ENCODE assay signal across 20 cellular contexts in genomic region chr7:121913947-121914346, GRCh38. TPM values are rescaled to one million over a fixed set of nuclear protein-coding genes. Genes with fewer than 3 reads are reported as not detected.
"Had no signal": no experiment of that assay in that cellular context is flagged by ENCODE, and none has a peak within 500 bp of the region (broad histone marks: within the 10 kb centered on the region; RNA-seq: fewer than 3 reads in every experiment).

No MANE protein-coding gene starts in this region.

- H3K36me3 ChIP-seq: breast epithelium had no signal

- DNase-seq: activated CD4-positive, CD25-positive, alpha-beta regulatory T cell treated with anti-CD3 and anti-CD28 coated beads, Interleukin-2, amount 50 U/mL, for 72 hours; activated naive CD4-positive, alpha-beta T cell; activated naive CD8-positive, alpha-beta T cell treated with anti-CD3 and anti-CD28 coated beads, Interleukin-2, amount 10 ng/mL, durations not matched to agents 7 days and 5 days; anterior cingulate cortex; dermis blood vessel endothelial cell; effector memory CD8-positive, alpha-beta T cell; foreskin melanocyte; kidney glomerular epithelial cell; left ventricle myocardium superior; mesenchymal stem cell; nephron progenitor cell; T-helper 9 cell had no signal

- H3K4me1 ChIP-seq: breast epithelium had no signal

- H3K27me3 ChIP-seq: breast epithelium had no signal

- H3K27ac Mint-ChIP-seq: activated naive CD8-positive, alpha-beta T cell treated with anti-CD3 and anti-CD28 coated beads, Interleukin-2, amount 10 ng/mL, durations not matched to agents 7 days and 5 days; effector memory CD8-positive, alpha-beta T cell; stimulated activated naive CD8-positive, alpha-beta T cell treated with anti-CD3 and anti-CD28 coated beads, Interleukin-15, Interleukin-2, amounts not matched to agents 100 ng/mL and 50 ng/mL, for 24 hours; type B pancreatic cell had no signal

- H3K9me3 Mint-ChIP-seq: activated naive CD8-positive, alpha-beta T cell treated with anti-CD3 and anti-CD28 coated beads, Interleukin-2, amount 10 ng/mL, durations not matched to agents 7 days and 5 days; nephron progenitor cell; type B pancreatic cell had no signal

- H3K9me3 ChIP-seq: breast epithelium had no signal

- H3K4me3 Mint-ChIP-seq: activated naive CD8-positive, alpha-beta T cell treated with anti-CD3 and anti-CD28 coated beads, Interleukin-2, amount 10 ng/mL, durations not matched to agents 7 days and 5 days; effector memory CD8-positive, alpha-beta T cell; nephron progenitor cell; stimulated activated naive CD8-positive, alpha-beta T cell treated with anti-CD3 and anti-CD28 coated beads, Interleukin-15, Interleukin-2, amounts not matched to agents 100 ng/mL and 50 ng/mL, for 24 hours; type B pancreatic cell had no signal

- H3K4me1 Mint-ChIP-seq: activated naive CD8-positive, alpha-beta T cell treated with anti-CD3 and anti-CD28 coated beads, Interleukin-2, amount 10 ng/mL, durations not matched to agents 7 days and 5 days had no signal

- H3K4me3 ChIP-seq: breast epithelium had no signal

- H3K27ac ChIP-seq: breast epithelium, epithelial cell of prostate had no signal

- ATAC-seq: effector memory CD8-positive, alpha-beta T cell; left ventricle myocardium superior; sciatic nerve had no signal

- H3K27me3 Mint-ChIP-seq: activated naive CD8-positive, alpha-beta T cell treated with anti-CD3 and anti-CD28 coated beads, Interleukin-2, amount 10 ng/mL, durations not matched to agents 7 days and 5 days; effector memory CD8-positive, alpha-beta T cell; stimulated activated naive CD8-positive, alpha-beta T cell treated with anti-CD3 and anti-CD28 coated beads, Interleukin-15, Interleukin-2, amounts not matched to agents 100 ng/mL and 50 ng/mL, for 24 hours; type B pancreatic cell had no signal

- H3K36me3 Mint-ChIP-seq: activated naive CD8-positive, alpha-beta T cell treated with anti-CD3 and anti-CD28 coated beads, Interleukin-2, amount 10 ng/mL, durations not matched to agents 7 days and 5 days; type B pancreatic cell had no signal

RNA-seq across cellular contexts. Expression of gene PTPRZ1, which starts 41.0 kb away (rescaled TPM):
- total RNA-seq: activated CD8-positive, alpha-beta memory T cell treated with anti-CD3 and anti-CD28 coated beads for 36 hours; activated naive CD8-positive, alpha-beta T cell treated with anti-CD3 and anti-CD28 coated beads, Interleukin-2, amount 10 ng/mL, durations not matched to agents 7 days and 5 days; fibroblast of lung; pulmonary artery endothelial cell had no signal
